In genomic region chr1:53266038-53266437, GRCh38 we compare ENCODE assay signal across 1 cellular context.
TF ChIP-seq lines count a peak whose summit lies in the region.

No MANE protein-coding gene starts in this region.

TF ChIP-seq in liver, 16 proteins besides CTCF, POLR2A, EP300 and RAD21 (continued from another document):
- TF ChIP-seq REST (IDR thresholded peaks at IDR 0.05) = no peak
- no peak for TF ChIP-seq NR2F2 (IDR thresholded peaks at IDR 0.05)
- TF ChIP-seq EGR1 (IDR thresholded peaks at IDR 0.05; ENCODE audit: low read depth in 2 of 2) = no peak
- no peak for TF ChIP-seq HNF4G (IDR thresholded peaks at IDR 0.05)
- no peak for TF ChIP-seq RXRA (IDR thresholded peaks at IDR 0.05)
- TF ChIP-seq FOXA2 (IDR thresholded peaks at IDR 0.05) = no peak
- no peak for TF ChIP-seq YY1 (IDR thresholded peaks at IDR 0.05)
- no peak for TF ChIP-seq JUND (IDR thresholded peaks at IDR 0.05)
- TF ChIP-seq TAF1 (conservative IDR thresholded peaks at IDR 0.05) = no peak
- TF ChIP-seq GABPA (IDR thresholded peaks at IDR 0.05 in 1 of 2, conservative IDR thresholded peaks at IDR 0.05 in 1 of 2) = no peak
